In genomic region chr2:63632382-63632781, GRCh38 we compare ENCODE assay signal across 28 cellular contexts.
"Had no signal": no experiment of that assay in that cellular context is flagged by ENCODE, and none has a peak within 500 bp of the region (broad histone marks: within the 10 kb centered on the region; RNA-seq: fewer than 3 reads in every experiment).

No MANE protein-coding gene starts in this region.

- FAIRE-seq: urothelium cell line had no signal

- H3K27me3 ChIP-seq: stomach, suprapubic skin, testis, thyroid gland, tibial artery, tibial nerve, transverse colon, upper lobe of left lung, upper lobe of right lung, uterus, vagina had no signal

- H3K27ac ChIP-seq: stomach, suprapubic skin, testis, thoracic aorta, thyroid gland, tibial artery, tibial nerve, transverse colon, upper lobe of left lung, upper lobe of right lung, uterus, vagina had no signal

- H3K4me3 Mint-ChIP-seq: stimulated activated effector memory CD8-positive, alpha-beta T cell treated with anti-CD3 and anti-CD28 coated beads, Interleukin-12 subunit alpha, Interleukin-12 subunit beta, amount 100 ng/mL, for 72 hours; stimulated activated memory B cell treated with anti-CD40 and anti-IgM and Interleukin-4, amounts not matched to agents 10 μg/mL and 1 μg/mL and 100 μg/mL, for 72 hours; stimulated activated naive CD8-positive, alpha-beta T cell treated with anti-CD3 and anti-CD28 coated beads, Interleukin-15, amount 100 ng/mL, for 72 hours; stimulated activated naive CD8-positive, alpha-beta T cell treated with anti-CD3 and anti-CD28 coated beads, Interleukin-15, Interleukin-2, amounts not matched to agents 100 ng/mL and 50 ng/mL, for 24 hours; type B pancreatic cell had no signal

- H3K4me1 Mint-ChIP-seq: stimulated activated effector memory CD8-positive, alpha-beta T cell treated with anti-CD3 and anti-CD28 coated beads, Interleukin-12 subunit alpha, Interleukin-12 subunit beta, amount 100 ng/mL, for 72 hours; stimulated activated naive CD8-positive, alpha-beta T cell treated with anti-CD3 and anti-CD28 coated beads, Interleukin-15, amount 100 ng/mL, for 72 hours had no signal

- H3K36me3 ChIP-seq: stomach, suprapubic skin, thoracic aorta, thyroid gland, tibial artery, tibial nerve, transverse colon, upper lobe of left lung, upper lobe of right lung, uterus, vagina had no signal

- H3K9me3 ChIP-seq: testis, thyroid gland had no signal

- H3K4me3 ChIP-seq: stomach, suprapubic skin, testis, thoracic aorta, thyroid gland, tibial artery, tibial nerve, transverse colon, upper lobe of left lung, upper lobe of right lung, uterus, vagina had no signal

- H3K27ac Mint-ChIP-seq: stimulated activated effector memory CD8-positive, alpha-beta T cell treated with anti-CD3 and anti-CD28 coated beads, Interleukin-12 subunit alpha, Interleukin-12 subunit beta, amount 100 ng/mL, for 72 hours; stimulated activated memory B cell treated with anti-CD40 and anti-IgM and Interleukin-4, amounts not matched to agents 10 μg/mL and 1 μg/mL and 100 μg/mL, for 72 hours; stimulated activated naive CD8-positive, alpha-beta T cell treated with anti-CD3 and anti-CD28 coated beads, Interleukin-15, amount 100 ng/mL, for 72 hours; stimulated activated naive CD8-positive, alpha-beta T cell treated with anti-CD3 and anti-CD28 coated beads, Interleukin-15, Interleukin-2, amounts not matched to agents 100 ng/mL and 50 ng/mL, for 24 hours; type B pancreatic cell had no signal

- DNase-seq: stimulated activated CD4-positive, alpha-beta T cell treated with anti-CD3 and anti-CD28 coated beads, Interleukin-2, amount 100 ng/mL, for 48 hours; stimulated activated CD4-positive, alpha-beta T cell treated with anti-CD3 and anti-CD28 coated beads, Interleukin-4, amount 100 ng/mL, for 1 hour; stimulated activated CD4-positive, alpha-beta T cell treated with anti-CD3 and anti-CD28 coated beads, Interleukin-4, amount 100 ng/mL, for 24 hours; stimulated activated CD4-positive, alpha-beta T cell treated with anti-CD3 and anti-CD28 coated beads, Interleukin-4, amount 100 ng/mL, for 4 hours; stimulated activated CD8-positive, alpha-beta memory T cell treated with anti-CD3 and anti-CD28 coated beads, Interleukin-4, amount 100 ng/mL, for 48 hours; stimulated activated naive CD4-positive, alpha-beta T cell; stimulated activated naive CD4-positive, alpha-beta T cell treated with Interleukin-2 at 50 U/mL for 16 hours; stimulated activated naive CD8-positive, alpha-beta T cell treated with anti-CD3 and anti-CD28 coated beads, Interleukin-15, amount 100 ng/mL, for 72 hours; stimulated activated naive CD8-positive, alpha-beta T cell treated with anti-CD3 and anti-CD28 coated beads, Interleukin-15, Interleukin-2, amounts not matched to agents 100 U/mL and 50 U/mL, for 24 hours; stomach; substantia nigra; testis; thyroid gland; tibial artery; transverse colon; trophoblast cell; upper lobe of left lung; upper lobe of right lung; uterus had no signal

- H3K36me3 Mint-ChIP-seq: stimulated activated effector memory CD8-positive, alpha-beta T cell treated with anti-CD3 and anti-CD28 coated beads, Interleukin-12 subunit alpha, Interleukin-12 subunit beta, amount 100 ng/mL, for 72 hours; type B pancreatic cell had no signal

- ATAC-seq: stimulated activated effector memory CD8-positive, alpha-beta T cell treated with anti-CD3 and anti-CD28 coated beads, Interleukin-12 subunit alpha, Interleukin-12 subunit beta, amount 100 ng/mL, for 72 hours; stimulated activated memory B cell treated with anti-CD40 and anti-IgM and Interleukin-4, amounts not matched to agents 10 μg/mL and 1 μg/mL and 100 μg/mL, for 72 hours; stimulated activated naive CD8-positive, alpha-beta T cell treated with anti-CD3 and anti-CD28 coated beads, Interleukin-15, amount 100 ng/mL, for 72 hours; stimulated activated naive CD8-positive, alpha-beta T cell treated with anti-CD3 and anti-CD28 coated beads, Interleukin-15, Interleukin-2, amounts not matched to agents 100 U/mL and 50 U/mL, for 24 hours; upper lobe of right lung had no signal

- H3K4me1 ChIP-seq: stomach, suprapubic skin, testis, thyroid gland, tibial artery, tibial nerve, transverse colon, upper lobe of left lung, upper lobe of right lung, uterus, vagina had no signal

- H3K27me3 Mint-ChIP-seq: stimulated activated naive CD8-positive, alpha-beta T cell treated with anti-CD3 and anti-CD28 coated beads, Interleukin-15, amount 100 ng/mL, for 72 hours; type B pancreatic cell had no signal
